In the genomic region with DNA sequence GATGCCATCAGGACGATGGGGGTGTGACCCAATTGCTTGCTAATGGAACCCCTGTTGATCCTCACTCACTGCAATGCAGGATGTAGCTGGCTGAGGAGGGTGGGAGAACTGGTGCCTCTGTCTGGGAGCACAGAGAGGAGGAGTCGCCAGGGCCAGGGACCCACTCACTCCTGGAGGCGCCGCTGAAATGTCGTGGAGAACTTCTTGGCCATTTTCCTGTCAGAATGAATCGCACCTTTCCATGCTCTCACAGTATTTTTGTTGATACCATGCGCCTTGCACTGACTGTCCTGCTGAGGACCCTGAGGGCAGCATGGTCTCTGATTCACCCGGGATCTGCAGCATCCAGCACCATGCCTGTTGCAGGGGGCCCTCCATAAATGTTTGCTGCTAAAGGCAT, we compare ENCODE assay signal across 28 cellular contexts.
"Had no signal": no experiment of that assay in that cellular context is flagged by ENCODE, and none has a peak within 500 bp of the region (broad histone marks: within the 10 kb centered on the region; RNA-seq: fewer than 3 reads in every experiment).

No MANE protein-coding gene starts in this region.

- H3K36me3 Mint-ChIP-seq: mesothelial cell of epicardium; naive B cell; natural killer cell; stimulated activated memory B cell treated with anti-CD40 and anti-IgM and Interleukin-4, amounts not matched to agents 10 μg/mL and 1 μg/mL and 100 μg/mL, for 72 hours; type B pancreatic cell had no signal

- DNase-seq: hippocampal formation; kidney glomerular epithelial cell; left cardiac atrium; lower lobe of right lung; mammary epithelial cell; mesenchymal stem cell; naive B cell; natural killer cell; nephron progenitor cell; pancreas; retina; right cardiac atrium; stimulated activated CD4-positive, alpha-beta T cell treated with anti-CD3 and anti-CD28 coated beads, Interleukin-1b, Interleukin-23, amount 100 ng/mL, for 48 hours; stimulated activated CD4-positive, alpha-beta T cell treated with anti-CD3 and anti-CD28 coated beads, Interleukin-2, amount 100 ng/mL, for 48 hours; stimulated activated CD4-positive, alpha-beta T cell treated with anti-CD3 and anti-CD28 coated beads, Interleukin-4, amount 100 ng/mL, for 4 hours; stimulated activated CD8-positive, alpha-beta memory T cell treated with anti-CD3 and anti-CD28 coated beads, Interleukin-4, amount 100 ng/mL, for 48 hours; stimulated activated naive CD4-positive, alpha-beta T cell treated with Interleukin-2 at 50 U/mL for 16 hours; stimulated activated naive CD8-positive, alpha-beta T cell treated with anti-CD3 and anti-CD28 coated beads, Interleukin-15, amount 100 ng/mL, for 72 hours; substantia nigra; testis had no signal

- H3K27ac Mint-ChIP-seq: mesothelial cell of epicardium; naive B cell; natural killer cell; nephron progenitor cell; stimulated activated memory B cell treated with anti-CD40 and anti-IgM and Interleukin-4, amounts not matched to agents 10 μg/mL and 1 μg/mL and 100 μg/mL, for 72 hours; stimulated activated naive CD8-positive, alpha-beta T cell treated with anti-CD3 and anti-CD28 coated beads, Interleukin-15, amount 100 ng/mL, for 72 hours; type B pancreatic cell had no signal

- H3K36me3 ChIP-seq: lower lobe of right lung, pancreas, prostate gland, tibial artery, uterus had no signal

- H3K4me1 ChIP-seq: lower lobe of right lung, pancreas, prostate gland, tibial artery, uterus had no signal

- H3K4me3 ChIP-seq: lower lobe of right lung, pancreas, prostate gland, smooth muscle cell, testis, tibial artery, uterus had no signal

- H3K4me1 Mint-ChIP-seq: mesothelial cell of epicardium; naive B cell; natural killer cell; stimulated activated memory B cell treated with anti-CD40 and anti-IgM and Interleukin-4, amounts not matched to agents 10 μg/mL and 1 μg/mL and 100 μg/mL, for 72 hours; stimulated activated naive CD8-positive, alpha-beta T cell treated with anti-CD3 and anti-CD28 coated beads, Interleukin-15, amount 100 ng/mL, for 72 hours had no signal

- H3K4me2 ChIP-seq: smooth muscle cell had no signal

- H3K27me3 ChIP-seq: pancreas, testis, uterus had no signal

- H3K9me3 Mint-ChIP-seq: mesothelial cell of epicardium; naive B cell; natural killer cell; nephron progenitor cell; stimulated activated memory B cell treated with anti-CD40 and anti-IgM and Interleukin-4, amounts not matched to agents 10 μg/mL and 1 μg/mL and 100 μg/mL, for 72 hours; stimulated activated naive CD8-positive, alpha-beta T cell treated with anti-CD3 and anti-CD28 coated beads, Interleukin-15, amount 100 ng/mL, for 72 hours; type B pancreatic cell had no signal

- H3K27ac ChIP-seq: lower lobe of right lung, pancreas, prostate gland, testis, tibial artery, uterus had no signal

- ATAC-seq: left cardiac atrium; left lobe of liver; lower lobe of right lung; natural killer cell; pancreas; right cardiac atrium; stimulated activated memory B cell treated with anti-CD40 and anti-IgM and Interleukin-4, amounts not matched to agents 10 μg/mL and 1 μg/mL and 100 μg/mL, for 72 hours; stimulated activated naive CD8-positive, alpha-beta T cell treated with anti-CD3 and anti-CD28 coated beads, Interleukin-15, amount 100 ng/mL, for 72 hours had no signal

- H3K9me3 ChIP-seq: lower lobe of right lung, pancreas, prostate gland, testis, tibial artery, uterus had no signal

- H3K4me3 Mint-ChIP-seq: mesothelial cell of epicardium; naive B cell; natural killer cell; nephron progenitor cell; stimulated activated memory B cell treated with anti-CD40 and anti-IgM and Interleukin-4, amounts not matched to agents 10 μg/mL and 1 μg/mL and 100 μg/mL, for 72 hours; stimulated activated naive CD8-positive, alpha-beta T cell treated with anti-CD3 and anti-CD28 coated beads, Interleukin-15, amount 100 ng/mL, for 72 hours; type B pancreatic cell had no signal
